Comparison of ENCODE assay signal across 34 cellular contexts in genomic region chr4:44038811-44039210, GRCh38.
"Had no signal": no experiment of that assay in that cellular context is flagged by ENCODE, and none has a peak within 500 bp of the region (broad histone marks: within the 10 kb centered on the region; RNA-seq: fewer than 3 reads in every experiment).

No MANE protein-coding gene starts in this region.

- H3K4me3 ChIP-seq: MG63 had no signal

- H3K9me3 ChIP-seq: MG63 had no signal

- H3K36me3 ChIP-seq: MG63 had no signal

- H3K27me3 ChIP-seq: MG63 had no signal

- DNase-seq: Kasumi-1, MG63, MM.1S, MV-4-11, NCI-H1048, NCI-H1092, NCI-H1092 treated with DMSO at 0.1 percent for 48 hours, NCI-H1105, NCI-H1105 treated with DMSO at 0.1 percent for 48 hours, NCI-H1417, NCI-H1417 treated with DMSO at 0.1 percent for 48 hours, NCI-H1436, NCI-H1436 treated with DMSO at 0.1 percent for 48 hours, NCI-H146, NCI-H1694, NCI-H1694 treated with DMSO at 0.1 percent for 48 hours, NCI-H187, NCI-H187 treated with DMSO at 0.1 percent for 48 hours, NCI-H1930, NCI-H2029, NCI-H2029 treated with DMSO at 0.1 percent for 48 hours, NCI-H2081, NCI-H2081 treated with DMSO at 0.1 percent for 48 hours, NCI-H2107, NCI-H2171, NCI-H2171 treated with DMSO at 0.1 percent for 48 hours, NCI-H2227 treated with DMSO at 0.1 percent for 48 hours, NCI-H226, NCI-H345, NCI-H446, NCI-H446 treated with DMSO at 0.1 percent for 48 hours, NCI-H510A, NCI-H510A treated with DMSO at 0.1 percent for 48 hours, NCI-H524 treated with DMSO at 0.1 percent for 48 hours had no signal
